22 cellular contexts compared by ENCODE assay signal in the genomic region with DNA sequence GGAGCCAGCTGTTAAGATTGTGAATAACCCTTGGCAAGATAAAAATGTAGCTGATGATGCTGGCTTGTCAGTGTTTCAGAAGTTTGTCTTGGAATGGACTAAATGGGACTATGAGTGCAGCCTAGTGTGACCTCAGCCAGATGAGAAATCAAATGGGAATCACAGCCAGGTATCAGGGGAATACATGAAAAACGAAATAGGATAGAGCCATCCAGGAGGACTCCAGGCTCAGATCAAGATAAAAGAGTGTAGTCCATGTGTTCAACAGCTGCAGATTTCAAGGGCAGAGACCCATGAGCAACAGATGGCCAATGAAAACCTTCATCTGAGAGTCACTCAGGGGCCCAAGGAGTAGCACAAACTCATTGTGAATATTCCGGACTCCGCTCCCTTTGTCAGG.
"Had no signal": no experiment of that assay in that cellular context is flagged by ENCODE, and none has a peak within 500 bp of the region (broad histone marks: within the 10 kb centered on the region; RNA-seq: fewer than 3 reads in every experiment).

No MANE protein-coding gene starts in this region.

- H3K4me1 ChIP-seq: esophagus squamous epithelium, foreskin keratinocyte, testis, upper lobe of left lung had no signal

- H3K4me2 ChIP-seq: smooth muscle cell had no signal

- FAIRE-seq: endothelial cell of umbilical vein, TTC549 had no signal

- H3K27me3 ChIP-seq: esophagus squamous epithelium, foreskin keratinocyte, testis, upper lobe of left lung had no signal

- DNase-seq: activated CD4-positive, alpha-beta T cell treated with anti-CD3 and anti-CD28 coated beads, Interleukin-2, amount 10 ng/mL, durations not matched to agents 24 days and 14 days; activated CD4-positive, CD25-positive, alpha-beta regulatory T cell; activated CD8-positive, alpha-beta memory T cell treated with anti-CD3 and anti-CD28 coated beads, Interleukin-2, amount 50 U/mL, for 4 hours; activated CD8-positive, alpha-beta T cell treated with anti-CD3 and anti-CD28 coated beads, Interleukin-2, amount 10 ng/mL, durations not matched to agents 7 days and 5 days; activated effector memory CD4-positive, alpha-beta T cell treated with anti-CD3 and anti-CD28 coated beads, Interleukin-2, amount 50 U/mL, for 16 hours; activated T-cell treated with anti-CD3 and anti-CD28 coated beads, Interleukin-2, amount 50 U/mL, for 48 hours; central memory CD4-positive, alpha-beta T cell; effector CD4-positive, alpha-beta T cell; esophagus squamous epithelium; foreskin keratinocyte; left cardiac atrium; mucosa of descending colon; naive thymus-derived CD8-positive, alpha-beta T cell; posterior cingulate gyrus; retina; SW 1271; testis; upper lobe of left lung had no signal

- H3K27ac ChIP-seq: coronary artery, esophagus squamous epithelium, foreskin keratinocyte, testis, upper lobe of left lung had no signal

- ATAC-seq: activated CD8-positive, alpha-beta T cell treated with anti-CD3 and anti-CD28 coated beads, Interleukin-2, amount 10 ng/mL, durations not matched to agents 7 days and 5 days; foreskin keratinocyte; mucosa of descending colon; naive thymus-derived CD8-positive, alpha-beta T cell had no signal

- H3K4me3 ChIP-seq: coronary artery, esophagus squamous epithelium, mucosa of descending colon, smooth muscle cell, testis, upper lobe of left lung had no signal

- H3K9me3 ChIP-seq: esophagus squamous epithelium, testis, upper lobe of left lung had no signal

- H3K36me3 ChIP-seq: esophagus squamous epithelium, upper lobe of left lung had no signal
